12 cellular contexts compared by ENCODE assay signal in genomic region chr15:89016549-89017041, GRCh38.
A peak's percentile ranks its signal among the peaks of the same experiment; 100 is the strongest.
DNase-seq lines count a peak whose midpoint lies in the region; FAIRE-seq and TF ChIP-seq lines count a peak whose summit lies in the region.
"Had no signal": no experiment of that assay in that cellular context is flagged by ENCODE, and none has a peak within 500 bp of the region (broad histone marks: within the 10 kb centered on the region; RNA-seq: fewer than 3 reads in every experiment).

No MANE protein-coding gene starts in this region.

- H3K4me3 ChIP-seq in mammary epithelial cell (replicated peaks in 1 of 3; ENCODE audit: insufficient read depth in 1 of 3, low read depth in 2 of 3, low read length in 3 of 3) = peak overlapping the region; percentile 4 to 37 (median 20)
- no peak overlapping the region for H3K4me3 ChIP-seq in mesendoderm (ENCODE audit: low read length)
- H3K4me3 ChIP-seq: GM12878 had no signal

- H2BK15ac ChIP-seq in mesendoderm (replicated peaks; ENCODE audit: low read depth) = no peak overlapping the region

- WGBS in mammary epithelial cell (ENCODE audit: low coverage, missing lambda C conversion rate) = 3% methylated on average over 10 of the region's 10 CpGs
- WGBS in mesendoderm (ENCODE audit: extremely low coverage, insufficient coverage, low lambda C conversion rate) = no CpG with 5 or more reads among the region's 10 CpGs

- peak overlapping the region; percentile 86 for H2AFZ ChIP-seq in mammary epithelial cell (ENCODE audit: low read depth, low read length)

- FAIRE-seq in GM19239 (lab: Jason Lieb, UNC) = no peak
- FAIRE-seq: GM12878 had no signal

- dilution Hi-C loops in mammary epithelial cell (cut with HindIII; ENCODE audit: low sequenced_read_pairs) = loop anchor here (10.0 kb wide), 1 partner anchor 112 kb away; no protein-coding TSS in a partner anchor

- in situ Hi-C loops in mammary epithelial cell (cut with MboI; ENCODE audit: low sequenced_read_pairs in 2 of 2) = loop anchor here in 1 of 2 donors (5.0 to 25.0 kb wide), 2 partner anchors 114 to 354 kb away; no protein-coding TSS in a partner anchor

- no peaks in the 10 kb centered on the region for H3K9me3 ChIP-seq in mammary epithelial cell (replicated peaks; ENCODE audit: insufficient read depth, low read length)

- H3K9ac ChIP-seq in mammary epithelial cell (ENCODE audit: insufficient read depth, low read length) (no peak overlapping the region), mesendoderm (ENCODE audit: low read length) (no peak overlapping the region)

- peak overlapping the region; percentile 34 for H3K27ac ChIP-seq in mammary epithelial cell (ENCODE audit: insufficient read depth, low read depth, low read length)
- no peak overlapping the region for H3K27ac ChIP-seq in mesendoderm (ENCODE audit: low read depth, low read length)
- H3K27ac ChIP-seq: SJCRH30 had no signal

- H2BK120ac ChIP-seq in mesendoderm (ENCODE audit: low read depth, low read length) = no peak overlapping the region

- H4K5ac ChIP-seq in mesendoderm (ENCODE audit: low read length) = no peak overlapping the region

- no peaks in the 10 kb centered on the region for H3K27me3 ChIP-seq in mammary epithelial cell (ENCODE audit: insufficient read depth, low read length)
- no peaks in the 10 kb centered on the region for H3K27me3 ChIP-seq in mesendoderm (ENCODE audit: insufficient read depth, low read length, poor library complexity)
- H3K27me3 ChIP-seq: SJCRH30 had no signal

- H3K79me2 ChIP-seq in mammary epithelial cell (ENCODE audit: insufficient read depth, low read length) (no peaks in the 10 kb centered on the region), mesendoderm (ENCODE audit: control insufficient read depth, insufficient read depth, low read length) (no peaks in the 10 kb centered on the region)

- H3K36me3 ChIP-seq in mammary epithelial cell (ENCODE audit: insufficient read depth, low read length) (no peaks in the 10 kb centered on the region), mesendoderm (ENCODE audit: control insufficient read depth, insufficient read depth, low read length) (no peaks in the 10 kb centered on the region)
- H3K36me3 ChIP-seq: SJCRH30 had no signal

- H2AK5ac ChIP-seq in mesendoderm (ENCODE audit: low read length) = no peak overlapping the region

- peak; percentile 15 for DNase-seq in stimulated activated CD4-positive, alpha-beta T cell treated with anti-CD3 and anti-CD28 coated beads, Interleukin-15, amount 100 ng/mL, for 24 hours
- DNase-seq in stimulated activated CD4-positive, alpha-beta T cell treated with anti-CD3 and anti-CD28 coated beads, Interleukin-2, amount 100 ng/mL, for 24 hours = no peak
- DNase-seq in mammary epithelial cell (peak; percentile 82), mesendoderm (peak; percentile 23), NCI-H510A (lab: John Stamatoyannopoulos, UW) (no peak), GM19239 (ENCODE audit: insufficient read length, low spot score) (no peak), GM03348 (ENCODE audit: low spot score) (no peak)
- DNase-seq in activated CD8-positive, alpha-beta memory T cell treated with anti-CD3 and anti-CD28 coated beads, Interleukin-2, amount 50 U/mL, for 4 hours = no peak
- DNase-seq: NCI-H1092; SJCRH30; stimulated activated CD4-positive, alpha-beta T cell treated with anti-CD3 and anti-CD28 coated beads, Interleukin-12 subunit alpha, Interleukin-12 subunit beta, amount 100 ng/mL, for 4 hours had no signal

- intact Hi-C loops in mammary epithelial cell (cut with micrococcal nuclease) = loop anchor here (1.0 to 2.0 kb wide), 4 partner anchors 104 to 359 kb away; partner anchors contain the start of genes HAPLN3 and MFGE8

- peak overlapping the region; percentile 87 for H3K4me2 ChIP-seq in mammary epithelial cell (ENCODE audit: insufficient read depth, low read depth, low read length)
- H3K4me2 ChIP-seq in mesendoderm (ENCODE audit: low read length) = no peak overlapping the region

- CTCF ChIA-PET in mammary epithelial cell (lab: Charles Lee; ENCODE audit: low non-redundant PET) = interaction anchor here (1.3 kb wide), 1 partner anchor 112 kb away, joined by 7 read pairs; no protein-coding TSS in a partner anchor

- no TSS peak for BruUV-seq in mammary epithelial cell (replicated peaks; lab: Mats Ljungman, UMichigan)

- H3K4me1 ChIP-seq in mammary epithelial cell (ENCODE audit: insufficient read depth, low read length) (peaks cover 20% of the 10 kb centered on the region), mesendoderm (ENCODE audit: control insufficient read depth, low read depth, low read length) (no peaks in the 10 kb centered on the region)

- H3K23ac ChIP-seq in mesendoderm (ENCODE audit: low read length) = no peak overlapping the region

- H3K4ac ChIP-seq in mesendoderm (ENCODE audit: low read depth, low read length) = no peak overlapping the region

- no peaks in the 10 kb centered on the region for H3K79me1 ChIP-seq in mesendoderm (ENCODE audit: low read length)

- H4K20me1 ChIP-seq in mammary epithelial cell (ENCODE audit: insufficient read depth, low read length) = no peaks in the 10 kb centered on the region

- H3K56ac ChIP-seq in mesendoderm (ENCODE audit: low read length) = no peak overlapping the region

- no peak overlapping the region for H2BK5ac ChIP-seq in mesendoderm (ENCODE audit: low read length)

- no peak for TF ChIP-seq CTCF in mammary epithelial cell (conservative IDR thresholded peaks at IDR 0.05 in 1 of 2, IDR thresholded peaks at IDR 0.05 in 1 of 2; ENCODE audit: extremely low read depth in 1 of 2, insufficient read depth in 1 of 2, low read depth in 1 of 2, low read length in 2 of 2)

- no peak overlapping the region for H4K8ac ChIP-seq in mesendoderm (ENCODE audit: low read depth, low read length)

- H3K18ac ChIP-seq in mesendoderm (ENCODE audit: low read length) = no peak overlapping the region

Comparison
In these comparisons a context has a peak if more than half of its experiments do, and no peak if none do; other contexts are left out.
1. DNase-seq: peak in stimulated activated CD4-positive, alpha-beta T cell treated with anti-CD3 and anti-CD28 coated beads, Interleukin-15, amount 100 ng/mL, for 24 hours (single experiment), mammary epithelial cell (single experiment) and mesendoderm (single experiment); none in stimulated activated CD4-positive, alpha-beta T cell treated with anti-CD3 and anti-CD28 coated beads, Interleukin-2, amount 100 ng/mL, for 24 hours (0 of 2), NCI-H510A (single experiment), GM19239 (single experiment), activated CD8-positive, alpha-beta memory T cell treated with anti-CD3 and anti-CD28 coated beads, Interleukin-2, amount 50 U/mL, for 4 hours (single experiment) and GM03348 (single experiment).